In genomic region chr15:56734013-56734625, GRCh38 we compare ENCODE assay signal across 8 cellular contexts. TPM values are rescaled to one million over a fixed set of nuclear protein-coding genes. Genes with fewer than 3 reads are reported as not detected.
DNase-seq lines count a peak whose midpoint lies in the region; ATAC-seq and TF ChIP-seq lines count a peak whose summit lies in the region.

No MANE protein-coding gene starts in this region.

- H3K27ac ChIP-seq in thyroid gland (peak overlapping the region; percentile 92 to 99 (median 97)), smooth muscle cell (ENCODE audit: low read depth) (no peak overlapping the region)

- H3K27me3 Mint-ChIP-seq in activated T-cell treated with anti-CD3 and anti-CD28 coated beads, Interleukin-2, amount 50 U/mL, for 72 hours (ENCODE audit: low read depth): peaks cover 15% of the 10 kb centered on the region
- peaks cover 3% of the 10 kb centered on the region for H3K27me3 Mint-ChIP-seq in activated CD4-positive, alpha-beta memory T cell treated with anti-CD3 and anti-CD28 coated beads, Interleukin-2, amount 10 ng/mL, durations not matched to agents 7 days and 5 days

- no peaks in the 10 kb centered on the region for H4K20me1 ChIP-seq in smooth muscle cell (ENCODE audit: low read depth)

- intact Hi-C loops in thyroid gland (cut with DNase I): no loop called here

- no peaks in the 10 kb centered on the region for H3K79me2 ChIP-seq in smooth muscle cell (ENCODE audit: low read depth)

- H3K4me3 Mint-ChIP-seq in activated T-cell treated with anti-CD3 and anti-CD28 coated beads, Interleukin-2, amount 50 U/mL, for 72 hours: peak overlapping the region; percentile 44 to 92
- peak overlapping the region; percentile 16 for H3K4me3 Mint-ChIP-seq in activated CD4-positive, alpha-beta memory T cell treated with anti-CD3 and anti-CD28 coated beads, Interleukin-2, amount 10 ng/mL, durations not matched to agents 7 days and 5 days

- CTCF ChIA-PET in activated CD4-positive, alpha-beta memory T cell treated with anti-CD3 and anti-CD28 coated beads, Interleukin-2, amount 10 ng/mL, durations not matched to agents 7 days and 5 days (lab: Charles Lee): interaction anchor here (0.7 kb wide), 1 partner anchor 184 kb away, joined by 3 read pairs; the partner anchor contains the start of gene TCF12

- DNase-seq in activated T-cell treated with anti-CD3 and anti-CD28 coated beads, Interleukin-2, amount 50 U/mL, for 72 hours: no peak
- DNase-seq in activated T-cell treated with anti-CD3 and anti-CD28 coated beads for 4 hours: no peak
- DNase-seq in activated CD4-positive, alpha-beta memory T cell treated with anti-CD3 and anti-CD28 coated beads, Interleukin-2, amount 10 ng/mL, durations not matched to agents 7 days and 5 days: no peak
- DNase-seq in left kidney (ENCODE audit: low read depth, low spot score): peak; percentile 23
- DNase-seq in thyroid gland: peak; percentile 11 to 18
- no peak for DNase-seq in smooth muscle cell (lab: John Stamatoyannopoulos, UW; ENCODE audit: unreplicated experiment)
- no peak for DNase-seq in ureter (ENCODE audit: low spot score)

- peaks cover 5 to 7% of the 10 kb centered on the region in 2 donors for H3K36me3 Mint-ChIP-seq in activated T-cell treated with anti-CD3 and anti-CD28 coated beads, Interleukin-2, amount 50 U/mL, for 72 hours (ENCODE audit: insufficient read depth in 2 of 2)
- H3K36me3 Mint-ChIP-seq in activated CD4-positive, alpha-beta memory T cell treated with anti-CD3 and anti-CD28 coated beads, Interleukin-2, amount 10 ng/mL, durations not matched to agents 7 days and 5 days (ENCODE audit: low read depth): peaks cover 15% of the 10 kb centered on the region

- no peaks in the 10 kb centered on the region for H3K9me3 ChIP-seq in thyroid gland
- no peaks in the 10 kb centered on the region for H3K9me3 ChIP-seq in smooth muscle cell (replicated peaks; ENCODE audit: low read depth)

- no peak for ATAC-seq in activated T-cell treated with anti-CD3 and anti-CD28 coated beads, Interleukin-2, amount 50 U/mL, for 72 hours (replicated peaks in 1 of 2)
- no peak for ATAC-seq in HG03097 (IDR thresholded peaks at IDR 0.05; ENCODE audit: low FRiP score, unreplicated experiment)

- TF ChIP-seq POLR2A in thyroid gland (IDR thresholded peaks at IDR 0.05): no peak

- H3K4me1 Mint-ChIP-seq in activated T-cell treated with anti-CD3 and anti-CD28 coated beads, Interleukin-2, amount 50 U/mL, for 72 hours (ENCODE audit: low read depth): peaks cover 18% of the 10 kb centered on the region
- peaks cover 33% of the 10 kb centered on the region for H3K4me1 Mint-ChIP-seq in activated CD4-positive, alpha-beta memory T cell treated with anti-CD3 and anti-CD28 coated beads, Interleukin-2, amount 10 ng/mL, durations not matched to agents 7 days and 5 days

- no peak overlapping the region for H3K9ac ChIP-seq in smooth muscle cell (ENCODE audit: low read depth)

- H3K4me3 ChIP-seq in thyroid gland (replicated peaks in 1 of 3) (peak overlapping the region in 1 of 3 donors; percentile 84), smooth muscle cell (no peak overlapping the region)

- TF ChIP-seq CTCF in thyroid gland (IDR thresholded peaks at IDR 0.05) (no peak), smooth muscle cell (IDR thresholded peaks at IDR 0.05; ENCODE audit: borderline replicate concordance, insufficient read depth, poor library complexity, severe bottlenecking) (no peak)

- peak overlapping the region; percentile 29 for H3K27ac Mint-ChIP-seq in activated T-cell treated with anti-CD3 and anti-CD28 coated beads, Interleukin-2, amount 50 U/mL, for 72 hours
- no peak overlapping the region for H3K27ac Mint-ChIP-seq in activated CD4-positive, alpha-beta memory T cell treated with anti-CD3 and anti-CD28 coated beads, Interleukin-2, amount 10 ng/mL, durations not matched to agents 7 days and 5 days

- H3K27me3 ChIP-seq in thyroid gland (no peaks in the 10 kb centered on the region), smooth muscle cell (ENCODE audit: low read depth) (no peaks in the 10 kb centered on the region)

- H3K4me2 ChIP-seq in smooth muscle cell: no peak overlapping the region

- no peak overlapping the region for H2AFZ ChIP-seq in smooth muscle cell (ENCODE audit: low read depth)

- H3K36me3 ChIP-seq in thyroid gland (no peaks in the 10 kb centered on the region), smooth muscle cell (ENCODE audit: low read depth) (no peaks in the 10 kb centered on the region)

- POLR2A ChIA-PET in activated CD4-positive, alpha-beta memory T cell treated with anti-CD3 and anti-CD28 coated beads, Interleukin-2, amount 10 ng/mL, durations not matched to agents 7 days and 5 days (lab: Charles Lee): interaction anchor here (0.8 to 2.6 kb wide), 9 partner anchors 10 to 270 kb away, joined by 3 to 10 read pairs (median 4); partner anchors contain the start of gene MNS1

- 93 to 95% methylated on average over 9 of the region's 9 CpGs for WGBS in thyroid gland, 2 donors
- WGBS in smooth muscle cell (ENCODE audit: low lambda C conversion rate): 95% methylated on average over 9 of the region's 9 CpGs

- no peaks in the 10 kb centered on the region for H3F3A ChIP-seq in smooth muscle cell (ENCODE audit: low read depth)

- H3K4me1 ChIP-seq in thyroid gland: peaks cover 24 to 26% of the 10 kb centered on the region in 2 donors
- H3K4me1 ChIP-seq in smooth muscle cell (ENCODE audit: low read depth): no peaks in the 10 kb centered on the region

- no peaks in the 10 kb centered on the region for H3K9me3 Mint-ChIP-seq in activated T-cell treated with anti-CD3 and anti-CD28 coated beads, Interleukin-2, amount 50 U/mL, for 72 hours
- no peaks in the 10 kb centered on the region for H3K9me3 Mint-ChIP-seq in activated CD4-positive, alpha-beta memory T cell treated with anti-CD3 and anti-CD28 coated beads, Interleukin-2, amount 10 ng/mL, durations not matched to agents 7 days and 5 days

RNA-seq across cellular contexts. Expression of gene ZNF280D, which starts 0.8 kb away (rescaled TPM):
- 10 to 100 TPM; 21.3 to 26.1 TPM for total RNA-seq in activated T-cell treated with anti-CD3 and anti-CD28 coated beads, Interleukin-2, amount 50 U/mL, for 72 hours
- 10 to 100 TPM; 23.4 to 24.4 TPM for total RNA-seq in activated CD4-positive, alpha-beta memory T cell treated with anti-CD3 and anti-CD28 coated beads, Interleukin-2, amount 10 ng/mL, durations not matched to agents 7 days and 5 days
- total RNA-seq in thyroid gland (10 to 100 TPM; 55.6 to 81.8 (median 61.4) TPM), smooth muscle cell (2.9 and 4.3 TPM in 2 replicates), ureter (73.8 TPM)
- polyA plus RNA-seq in smooth muscle cell: 0.47 and 0.94 TPM in 2 replicates

Comparison
In these comparisons a context has a peak if more than half of its experiments do, and no peak if none do; other contexts are left out.
1. DNase-seq: peak in left kidney (single experiment) and thyroid gland (2 of 2); none in activated T-cell treated with anti-CD3 and anti-CD28 coated beads, Interleukin-2, amount 50 U/mL, for 72 hours (0 of 2), activated T-cell treated with anti-CD3 and anti-CD28 coated beads for 4 hours (single experiment), activated CD4-positive, alpha-beta memory T cell treated with anti-CD3 and anti-CD28 coated beads, Interleukin-2, amount 10 ng/mL, durations not matched to agents 7 days and 5 days (single experiment), smooth muscle cell (single experiment) and ureter (single experiment).